21 cellular contexts compared by ENCODE assay signal in genomic region chr12:6912164-6912956, GRCh38. TPM values are rescaled to one million over a fixed set of nuclear protein-coding genes. Genes with fewer than 3 reads are reported as not detected.
DNase-seq lines count a peak whose midpoint lies in the region; ATAC-seq and TF ChIP-seq lines count a peak whose summit lies in the region.
"Had no signal": no experiment of that assay in that cellular context is flagged by ENCODE, and none has a peak within 500 bp of the region (broad histone marks: within the 10 kb centered on the region; RNA-seq: fewer than 3 reads in every experiment).

No MANE protein-coding gene starts in this region.

- WGBS in tibial nerve, 2 donors: 87 to 89% methylated on average over 11 to 15 of the region's 15 CpGs

- H3K4me1 Mint-ChIP-seq in activated CD8-positive, alpha-beta memory T cell treated with anti-CD3 and anti-CD28 coated beads, Interleukin-2, amount 10 ng/mL, durations not matched to agents 7 days and 5 days: peaks cover 36% of the 10 kb centered on the region
- H3K4me1 Mint-ChIP-seq in IgD-negative memory B cell: peaks cover 9 to 13% (median 10%) of the 10 kb centered on the region in 3 donors

- CTCF ChIA-PET in activated CD8-positive, alpha-beta memory T cell treated with anti-CD3 and anti-CD28 coated beads, Interleukin-2, amount 10 ng/mL, durations not matched to agents 7 days and 5 days (lab: Charles Lee): interaction anchor here (1.0 to 2.5 kb wide), 5 partner anchors 12 to 41 kb away, joined by 3 to 12 read pairs (median 6); partner anchors contain the start of gene SPSB2

- H3K27me3 ChIP-seq in tibial nerve: no peaks in the 10 kb centered on the region
- H3K27me3 ChIP-seq: vagina had no signal

- no peak for DNase-seq in activated CD8-positive, alpha-beta memory T cell treated with anti-CD3 and anti-CD28 coated beads, Interleukin-2, amount 10 ng/mL, durations not matched to agents 7 days and 5 days
- DNase-seq in activated CD8-positive, alpha-beta memory T cell treated with anti-CD3 and anti-CD28 coated beads, Interleukin-2, amount 50 U/mL, for 48 hours: no peak
- DNase-seq in posterior vena cava (ENCODE audit: low spot score) (peak; percentile 74), HK-2 (ENCODE audit: unreplicated experiment) (no peak), tibial nerve (ENCODE audit: low spot score in 2 of 2) (no peak), DMS 273 treated with DMSO at 0.1 percent for 48 hours (lab: John Stamatoyannopoulos, UW) (no peak)
- DNase-seq: activated CD4-positive, alpha-beta T cell treated with anti-CD3 and anti-CD28 coated beads, Interleukin-2, amount 50 U/mL, for 48 hours; central memory CD4-positive, alpha-beta T cell; KBM-7; NCI-H1092; NCI-H2081 treated with DMSO at 0.1 percent for 48 hours; NCI-H524; SIG-M5; stimulated activated naive CD4-positive, alpha-beta T cell had no signal

- H3K9me3 Mint-ChIP-seq in activated CD8-positive, alpha-beta memory T cell treated with anti-CD3 and anti-CD28 coated beads, Interleukin-2, amount 10 ng/mL, durations not matched to agents 7 days and 5 days (ENCODE audit: low read depth): no peaks in the 10 kb centered on the region
- H3K9me3 Mint-ChIP-seq in IgD-negative memory B cell: no peaks in the 10 kb centered on the region

- H3K36me3 Mint-ChIP-seq in activated CD8-positive, alpha-beta memory T cell treated with anti-CD3 and anti-CD28 coated beads, Interleukin-2, amount 10 ng/mL, durations not matched to agents 7 days and 5 days: peaks cover 11% of the 10 kb centered on the region
- H3K36me3 Mint-ChIP-seq in IgD-negative memory B cell: peaks cover 1% of the 10 kb centered on the region

- no peak for TF ChIP-seq EP300 in tibial nerve (IDR thresholded peaks at IDR 0.05)

- H3K4me3 ChIP-seq in tibial nerve: no peak overlapping the region
- H3K4me3 ChIP-seq: left lung, prostate gland, vagina had no signal

- ATAC-seq in activated CD8-positive, alpha-beta memory T cell treated with anti-CD3 and anti-CD28 coated beads, Interleukin-2, amount 10 ng/mL, durations not matched to agents 7 days and 5 days: no peak
- ATAC-seq: left lung had no signal

- no peaks in the 10 kb centered on the region for H3K9me3 ChIP-seq in tibial nerve
- H3K9me3 ChIP-seq: left lung, prostate gland, vagina had no signal

- intact Hi-C loops in posterior vena cava (cut with DNase I): no loop called here

- peaks cover 0 to 28% (median 11%) of the 10 kb centered on the region in 4 donors for H3K4me1 ChIP-seq in tibial nerve
- H3K4me1 ChIP-seq: prostate gland had no signal

- TF ChIP-seq POLR2A in tibial nerve (IDR thresholded peaks at IDR 0.05): no peak

- no peak for TF ChIP-seq CTCF in tibial nerve (IDR thresholded peaks at IDR 0.05)

- H3K27ac ChIP-seq in cingulate gyrus (ENCODE audit: low read depth, low read length) (peak overlapping the region; percentile 19), tibial nerve (no peak overlapping the region)
- H3K27ac ChIP-seq: left lung, prostate gland, vagina had no signal

- peak overlapping the region; percentile 42 for H3K27ac Mint-ChIP-seq in activated CD8-positive, alpha-beta memory T cell treated with anti-CD3 and anti-CD28 coated beads, Interleukin-2, amount 10 ng/mL, durations not matched to agents 7 days and 5 days
- peak overlapping the region in 1 of 3 donors; percentile 82 for H3K27ac Mint-ChIP-seq in IgD-negative memory B cell

- peaks cover 0 to 21% (median 0%) of the 10 kb centered on the region in 3 donors for H3K36me3 ChIP-seq in tibial nerve
- H3K36me3 ChIP-seq: left lung, prostate gland had no signal

- H3K27me3 Mint-ChIP-seq in activated CD8-positive, alpha-beta memory T cell treated with anti-CD3 and anti-CD28 coated beads, Interleukin-2, amount 10 ng/mL, durations not matched to agents 7 days and 5 days: no peaks in the 10 kb centered on the region
- peaks cover 4% of the 10 kb centered on the region for H3K27me3 Mint-ChIP-seq in IgD-negative memory B cell

- H3K4me3 Mint-ChIP-seq in activated CD8-positive, alpha-beta memory T cell treated with anti-CD3 and anti-CD28 coated beads, Interleukin-2, amount 10 ng/mL, durations not matched to agents 7 days and 5 days: peak overlapping the region; percentile 92
- H3K4me3 Mint-ChIP-seq in IgD-negative memory B cell: peak overlapping the region in 3 of 4 donors; percentile 67 to 93 (median 81)

RNA-seq across cellular contexts. Expression of gene ENO2, which starts 2.0 kb away (rescaled TPM):
- total RNA-seq in activated CD8-positive, alpha-beta memory T cell treated with anti-CD3 and anti-CD28 coated beads, Interleukin-2, amount 10 ng/mL, durations not matched to agents 7 days and 5 days: 100 to 1,000 TPM; 106 to 171 TPM
- 21.7 TPM for polyA plus RNA-seq in IgD-negative memory B cell
- total RNA-seq in posterior vena cava: 10 to 100 TPM; 45.6 to 57.1 TPM
- total RNA-seq in tibial nerve: 10 to 100 TPM; 14.0 to 25.8 (median 15.9) TPM

RNA-seq across cellular contexts. Expression of gene LRRC23, which starts 7.7 kb away (rescaled TPM):
- total RNA-seq in activated CD8-positive, alpha-beta memory T cell treated with anti-CD3 and anti-CD28 coated beads, Interleukin-2, amount 10 ng/mL, durations not matched to agents 7 days and 5 days: 1 to 10 TPM; 4.9 to 8.7 TPM
- 4.9 TPM for polyA plus RNA-seq in IgD-negative memory B cell
- total RNA-seq in posterior vena cava: 1 to 10 TPM; 5.3 to 6.7 TPM
- 10 to 100 TPM; 11.6 to 17.2 (median 17.1) TPM for total RNA-seq in tibial nerve

RNA-seq across cellular contexts. Expression of gene ATN1, which starts 15.4 kb away (rescaled TPM):
- total RNA-seq in activated CD8-positive, alpha-beta memory T cell treated with anti-CD3 and anti-CD28 coated beads, Interleukin-2, amount 10 ng/mL, durations not matched to agents 7 days and 5 days: 10 to 100 TPM; 38.3 to 40.1 TPM
- 1.4 TPM for polyA plus RNA-seq in IgD-negative memory B cell
- total RNA-seq in posterior vena cava (100 to 1,000 TPM in 1 of 2 donors, 10 to 100 TPM in 1; 97.0 to 106 TPM), tibial nerve (100 to 1,000 TPM in 3 of 4 donors, 10 to 100 TPM in 1; 92.2 to 260 (median 123) TPM)

RNA-seq across cellular contexts. Expression of gene RNU7-1, which starts 31.3 kb away (rescaled TPM):
- total RNA-seq in activated CD8-positive, alpha-beta memory T cell treated with anti-CD3 and anti-CD28 coated beads, Interleukin-2, amount 10 ng/mL, durations not matched to agents 7 days and 5 days: not detected
- polyA plus RNA-seq in IgD-negative memory B cell: not detected
- total RNA-seq in posterior vena cava (not detected), tibial nerve (not detected)
- total RNA-seq: A673, fibroblast of villous mesenchyme, left lung, prostate gland, vagina had no signal

RNA-seq across cellular contexts. Expression of gene C12orf57, which starts 31.5 kb away (rescaled TPM):
- total RNA-seq in activated CD8-positive, alpha-beta memory T cell treated with anti-CD3 and anti-CD28 coated beads, Interleukin-2, amount 10 ng/mL, durations not matched to agents 7 days and 5 days: 100 to 1,000 TPM; 120 to 132 TPM
- polyA plus RNA-seq in IgD-negative memory B cell: 141 TPM
- total RNA-seq in posterior vena cava (100 to 1,000 TPM; 189 to 206 TPM), tibial nerve (100 to 1,000 TPM; 569 to 764 (median 665) TPM)
